Comparison of ENCODE assay signal across 8 cellular contexts in the genomic region with DNA sequence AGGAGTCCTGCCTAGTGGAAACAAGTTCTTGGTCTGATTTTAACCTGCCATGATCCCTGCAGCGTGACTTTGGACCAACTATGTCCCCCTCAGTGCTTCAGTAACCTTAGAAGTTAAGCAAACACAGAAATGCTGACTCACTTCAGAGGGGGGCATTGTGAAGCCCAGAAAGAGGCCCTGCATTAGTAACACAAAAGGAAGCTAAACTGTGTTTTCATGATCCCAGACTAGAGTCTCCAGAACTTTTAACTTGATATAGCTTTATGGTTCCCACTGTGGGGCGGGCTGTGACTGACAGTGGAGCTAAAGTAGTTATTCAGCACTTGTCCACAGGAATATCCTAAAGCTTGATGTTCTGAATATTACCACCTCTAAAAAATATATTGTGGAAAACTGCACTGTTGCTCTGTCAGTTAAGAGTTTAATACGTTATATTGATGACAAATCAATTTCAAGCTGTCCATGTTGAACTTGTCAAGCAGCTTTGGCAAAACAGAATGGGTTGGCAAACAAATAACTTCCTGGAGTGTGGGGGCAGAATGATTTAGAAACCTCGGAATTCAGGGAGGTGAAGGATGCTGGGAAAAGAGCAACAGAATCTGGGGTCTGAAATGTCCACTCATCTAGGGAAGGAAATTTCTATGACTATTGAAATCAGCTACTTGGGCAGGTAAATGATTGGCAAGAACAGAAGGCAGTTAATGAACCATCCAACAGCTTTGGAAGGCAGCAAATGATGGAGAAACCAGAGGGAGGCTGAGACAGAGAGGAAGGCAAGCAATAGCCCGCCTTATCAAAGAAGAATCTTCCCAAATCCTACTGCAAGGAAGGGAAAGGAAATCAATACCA.
DNase-seq lines count a peak whose midpoint lies in the region; ATAC-seq and TF ChIP-seq lines count a peak whose summit lies in the region.

No MANE protein-coding gene starts in this region.

- H4K20me1 ChIP-seq in GM23338 (replicated peaks; ENCODE audit: insufficient read depth) = no peaks in the 10 kb centered on the region

- ATAC-seq in GM23338 (peak; percentile 88), HG02884 (IDR thresholded peaks at IDR 0.05; ENCODE audit: unreplicated experiment) (no peak)
- no peak for ATAC-seq in activated naive CD4-positive, alpha-beta T cell treated with anti-CD3 and anti-CD28 coated beads, Interleukin-2, amount 50 U/mL, for 72 hours

- intact Hi-C loops in activated CD4-positive, alpha-beta memory T cell treated with anti-CD3 and anti-CD28 coated beads for 36 hours (cut with micrococcal nuclease) = no loop called here

- peaks cover 36% of the 10 kb centered on the region for H3K4me1 ChIP-seq in GM23338 (ENCODE audit: insufficient read depth)
- no peaks in the 10 kb centered on the region for H3K4me1 ChIP-seq in effector memory CD4-positive, alpha-beta T cell (ENCODE audit: control insufficient read depth, insufficient read depth, low read length, poor library complexity, severe bottlenecking)

- no peaks in the 10 kb centered on the region for H3K9me3 Mint-ChIP-seq in GM23338
- H3K9me3 Mint-ChIP-seq in activated naive CD4-positive, alpha-beta T cell treated with anti-CD3 and anti-CD28 coated beads, Interleukin-2, amount 50 U/mL, for 72 hours = no peaks in the 10 kb centered on the region
- H3K9me3 Mint-ChIP-seq in activated CD4-positive, alpha-beta memory T cell treated with anti-CD3 and anti-CD28 coated beads for 36 hours = no peaks in the 10 kb centered on the region

- H3K4me3 ChIP-seq in GM23338 = no peak overlapping the region
- H3K4me3 ChIP-seq in foreskin fibroblast (ENCODE audit: low read depth in 1 of 2, low read length in 2 of 2) = no peak overlapping the region
- H3K4me3 ChIP-seq in effector memory CD4-positive, alpha-beta T cell (ENCODE audit: insufficient read depth, low read depth, low read length, poor library complexity, severe bottlenecking) = no peak overlapping the region

- H3F3A ChIP-seq in GM23338 (replicated peaks; ENCODE audit: low read depth) = peaks cover 8% of the 10 kb centered on the region; the same call in 1 of the 2 replicates

- peak overlapping the region; percentile 1; the same call in 1 of the 2 replicates for H2AFZ ChIP-seq in GM23338

- H3K4me2 ChIP-seq in GM23338 = peak overlapping the region; percentile 53

- H3K27ac ChIP-seq in GM23338 (ENCODE audit: low read depth) = peak overlapping the region; percentile 20; the same call in 1 of the 2 replicates
- H3K27ac ChIP-seq in effector memory CD4-positive, alpha-beta T cell (ENCODE audit: insufficient read depth, low read length, poor library complexity, severe bottlenecking) = no peak overlapping the region

- H3K36me3 ChIP-seq in GM23338 (ENCODE audit: insufficient read depth) = no peaks in the 10 kb centered on the region
- H3K36me3 ChIP-seq in effector memory CD4-positive, alpha-beta T cell (ENCODE audit: control insufficient read depth, insufficient read depth, low read length) = no peaks in the 10 kb centered on the region

- H3K4me1 Mint-ChIP-seq in GM23338 = peaks cover 46% of the 10 kb centered on the region
- no peaks in the 10 kb centered on the region for H3K4me1 Mint-ChIP-seq in activated CD4-positive, alpha-beta memory T cell treated with anti-CD3 and anti-CD28 coated beads for 36 hours (ENCODE audit: low read depth)

- no peaks in the 10 kb centered on the region; the same call in 1 of the 2 replicates for H3K27me3 ChIP-seq in GM23338 (ENCODE audit: insufficient read depth)
- H3K27me3 ChIP-seq in effector memory CD4-positive, alpha-beta T cell (replicated peaks; ENCODE audit: control insufficient read depth, insufficient read depth, low read length, poor library complexity, severe bottlenecking) = no peaks in the 10 kb centered on the region

- peaks cover 12% of the 10 kb centered on the region for H3K27me3 Mint-ChIP-seq in GM23338 (ENCODE audit: insufficient read depth, low read depth, poor library complexity)
- peaks cover 14% of the 10 kb centered on the region for H3K27me3 Mint-ChIP-seq in activated CD4-positive, alpha-beta memory T cell treated with anti-CD3 and anti-CD28 coated beads for 36 hours

- CTCF ChIA-PET in activated CD4-positive, alpha-beta memory T cell treated with anti-CD3 and anti-CD28 coated beads for 36 hours (lab: Charles Lee) = interaction anchor here (0.5 to 0.6 kb wide), 2 partner anchors 11 to 84 kb away, joined by 3 to 4 read pairs; no protein-coding TSS in a partner anchor

- POLR2A ChIA-PET in activated CD4-positive, alpha-beta memory T cell treated with anti-CD3 and anti-CD28 coated beads for 36 hours (lab: Charles Lee) = no interaction called here

- H3K36me3 Mint-ChIP-seq in GM23338 (ENCODE audit: low read depth) = no peaks in the 10 kb centered on the region; the same call in 2 of the 3 replicates
- H3K36me3 Mint-ChIP-seq in activated naive CD4-positive, alpha-beta T cell treated with anti-CD3 and anti-CD28 coated beads, Interleukin-2, amount 50 U/mL, for 72 hours = no peaks in the 10 kb centered on the region
- H3K36me3 Mint-ChIP-seq in activated CD4-positive, alpha-beta memory T cell treated with anti-CD3 and anti-CD28 coated beads for 36 hours = no peaks in the 10 kb centered on the region

- H3K79me2 ChIP-seq in GM23338 (replicated peaks; ENCODE audit: insufficient read depth) = no peaks in the 10 kb centered on the region

- peak overlapping the region; percentile 89 for H3K27ac Mint-ChIP-seq in GM23338
- no peak overlapping the region for H3K27ac Mint-ChIP-seq in activated naive CD4-positive, alpha-beta T cell treated with anti-CD3 and anti-CD28 coated beads, Interleukin-2, amount 50 U/mL, for 72 hours
- H3K27ac Mint-ChIP-seq in activated CD4-positive, alpha-beta memory T cell treated with anti-CD3 and anti-CD28 coated beads for 36 hours = no peak overlapping the region

- H3K9me3 ChIP-seq in effector memory CD4-positive, alpha-beta T cell (ENCODE audit: control insufficient read depth, low read length) = no peaks in the 10 kb centered on the region

- DNase-seq in GM23338 (ENCODE audit: low spot score) (peak; percentile 85), NCI-H748 treated with DMSO at 0.1 percent for 48 hours (lab: John Stamatoyannopoulos, UW) (peak; percentile 67), foreskin fibroblast (peak; percentile 67 to 88), renal cortical epithelial cell (ENCODE audit: low read depth) (peak; percentile 98)
- DNase-seq in activated naive CD4-positive, alpha-beta T cell treated with anti-CD3 and anti-CD28 coated beads, Interleukin-2, amount 50 U/mL, for 72 hours (ENCODE audit: low spot score in 2 of 2) = no peak
- no peak for DNase-seq in effector memory CD4-positive, alpha-beta T cell
- DNase-seq in activated CD4-positive, alpha-beta memory T cell treated with anti-CD3 and anti-CD28 coated beads for 36 hours = no peak

- no peak for TF ChIP-seq CTCF in GM23338 (conservative IDR thresholded peaks at IDR 0.05; ENCODE audit: low read depth in 2 of 2)
- no peak for TF ChIP-seq CTCF in foreskin fibroblast (IDR thresholded peaks at IDR 0.05; ENCODE audit: low read depth, low read length)

- 0 out of 2 replicates have a peak, but pooled peaks cover 4% of the 10 kb centered on the region for H3K9me2 ChIP-seq in GM23338 (ENCODE audit: insufficient read depth)

- no peak overlapping the region; the same call in 2 of the 3 replicates for H3K4me3 Mint-ChIP-seq in GM23338
- H3K4me3 Mint-ChIP-seq in activated CD4-positive, alpha-beta memory T cell treated with anti-CD3 and anti-CD28 coated beads for 36 hours = no peak overlapping the region

TF ChIP-seq in GM23338, 12 proteins besides CTCF, POLR2A, EP300 and RAD21:
- TF ChIP-seq NANOG (IDR thresholded peaks at IDR 0.05; ENCODE audit: borderline replicate concordance) (peak; percentile 28; the same call in 1 of the 2 replicates), EZH2phosphoT487 (IDR thresholded peaks at IDR 0.05; ENCODE audit: unreplicated experiment) (no peak)
TF ChIP-seq in GM23338: peak in this region for 1.

Comparison
In these comparisons a context has a peak if more than half of its experiments do, and no peak if none do; other contexts are left out.
1. DNase-seq: peak in GM23338 (single experiment), NCI-H748 treated with DMSO at 0.1 percent for 48 hours (single experiment), foreskin fibroblast (2 of 2) and renal cortical epithelial cell (single experiment); none in activated naive CD4-positive, alpha-beta T cell treated with anti-CD3 and anti-CD28 coated beads, Interleukin-2, amount 50 U/mL, for 72 hours (0 of 2), effector memory CD4-positive, alpha-beta T cell (0 of 3) and activated CD4-positive, alpha-beta memory T cell treated with anti-CD3 and anti-CD28 coated beads for 36 hours (single experiment).